Comparison of ENCODE assay signal across 1 cellular context in the genomic region with DNA sequence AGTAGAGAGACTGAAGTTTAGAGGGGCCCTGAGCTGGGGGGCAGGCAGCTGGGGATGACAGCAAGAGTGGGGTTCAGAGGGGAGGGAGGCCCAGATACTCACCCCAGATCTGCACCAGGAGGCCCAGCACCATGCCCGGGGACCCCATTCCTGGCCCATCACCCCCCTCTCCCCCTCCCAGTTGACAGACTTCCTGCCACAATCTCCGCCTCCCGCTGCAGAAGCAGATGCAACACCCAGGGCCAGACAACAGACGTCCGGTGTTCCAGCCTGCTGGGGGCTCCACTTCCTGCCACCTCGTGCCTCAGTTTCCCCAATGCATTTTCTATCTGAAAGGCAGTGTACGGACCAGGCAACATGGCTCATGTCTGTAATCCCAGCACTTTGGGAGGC.
TF ChIP-seq lines count a peak whose summit lies in the region.

A gene with protein sequence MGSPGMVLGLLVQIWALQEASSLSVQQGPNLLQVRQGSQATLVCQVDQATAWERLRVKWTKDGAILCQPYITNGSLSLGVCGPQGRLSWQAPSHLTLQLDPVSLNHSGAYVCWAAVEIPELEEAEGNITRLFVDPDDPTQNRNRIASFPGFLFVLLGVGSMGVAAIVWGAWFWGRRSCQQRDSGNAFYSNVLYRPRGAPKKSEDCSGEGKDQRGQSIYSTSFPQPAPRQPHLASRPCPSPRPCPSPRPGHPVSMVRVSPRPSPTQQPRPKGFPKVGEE (minus strand): TSS at position 152 of the 393 bp plus-strand sequence. CDS start 4 bp downstream, at position 148.

TF ChIP-seq in H1, 55 proteins besides CTCF, POLR2A, EP300 and RAD21:
- TF ChIP-seq SIX5 (IDR thresholded peaks at IDR 0.05; ENCODE audit: low read depth, low read length) = no peak
- no peak for TF ChIP-seq MAFK (IDR thresholded peaks at IDR 0.05; ENCODE audit: low read depth, low read length)
- no peak for TF ChIP-seq CBX8 (IDR thresholded peaks at IDR 0.05; ENCODE audit: borderline replicate concordance, low read depth, low read length)
- no peak for TF ChIP-seq BCL11A (IDR thresholded peaks at IDR 0.05; ENCODE audit: low read depth in 2 of 2, low read length in 2 of 2)
- TF ChIP-seq KDM1A (IDR thresholded peaks at IDR 0.05; ENCODE audit: borderline replicate concordance, low read length) = no peak
- TF ChIP-seq CREB1 (IDR thresholded peaks at IDR 0.05) = no peak
- no peak for TF ChIP-seq POU5F1 (IDR thresholded peaks at IDR 0.05; ENCODE audit: low read depth, low read length)
- no peak for TF ChIP-seq NRF1 (IDR thresholded peaks at IDR 0.05; ENCODE audit: low read depth, low read length)
- TF ChIP-seq, protein P1, sequence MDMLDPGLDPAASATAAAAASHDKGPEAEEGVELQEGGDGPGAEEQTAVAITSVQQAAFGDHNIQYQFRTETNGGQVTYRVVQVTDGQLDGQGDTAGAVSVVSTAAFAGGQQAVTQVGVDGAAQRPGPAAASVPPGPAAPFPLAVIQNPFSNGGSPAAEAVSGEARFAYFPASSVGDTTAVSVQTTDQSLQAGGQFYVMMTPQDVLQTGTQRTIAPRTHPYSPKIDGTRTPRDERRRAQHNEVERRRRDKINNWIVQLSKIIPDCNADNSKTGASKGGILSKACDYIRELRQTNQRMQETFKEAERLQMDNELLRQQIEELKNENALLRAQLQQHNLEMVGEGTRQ (IDR thresholded peaks at IDR 0.05; ENCODE audit: low read length) = no peak
- no peak for TF ChIP-seq SAP30 (IDR thresholded peaks at IDR 0.05; ENCODE audit: insufficient read depth, insufficient replicate concordance, low read length)
- TF ChIP-seq SRF (IDR thresholded peaks at IDR 0.05; ENCODE audit: low read depth, low read length) = no peak
- no peak for TF ChIP-seq GABPA (IDR thresholded peaks at IDR 0.05; ENCODE audit: borderline replicate concordance, insufficient read depth, low read length)
- TF ChIP-seq PHF8 (conservative IDR thresholded peaks at IDR 0.05; ENCODE audit: low read depth, low read length) = no peak
- TF ChIP-seq SUZ12 (IDR thresholded peaks at IDR 0.05; ENCODE audit: low read length) = no peak
- TF ChIP-seq TAF7 (optimal IDR thresholded peaks at IDR 0.05; ENCODE audit: borderline replicate concordance, low read depth, low read length) = no peak
- no peak for TF ChIP-seq KDM4A (IDR thresholded peaks at IDR 0.05; ENCODE audit: low read depth, low read length, severe bottlenecking)
- TF ChIP-seq JUND (IDR thresholded peaks at IDR 0.05; ENCODE audit: low read length) = no peak
- no peak for TF ChIP-seq YY1 (IDR thresholded peaks at IDR 0.05; ENCODE audit: low read depth, low read length)
TF ChIP-seq in H1: peak in this region for 0.
